In genomic region chr15:41581110-41581509, GRCh38 we compare ENCODE assay signal across 9 cellular contexts. TPM values are rescaled to one million over a fixed set of nuclear protein-coding genes. Genes with fewer than 3 reads are reported as not detected.
DNase-seq lines count a peak whose midpoint lies in the region; ATAC-seq and TF ChIP-seq lines count a peak whose summit lies in the region.
"Had no signal": no experiment of that assay in that cellular context is flagged by ENCODE, and none has a peak within 500 bp of the region (broad histone marks: within the 10 kb centered on the region; RNA-seq: fewer than 3 reads in every experiment).

No MANE protein-coding gene starts in this region.

- H3K4me1 ChIP-seq in adipocyte (ENCODE audit: control insufficient read depth, insufficient read depth, low read length), result peaks cover 10% of the 10 kb centered on the region
- H3K4me1 ChIP-seq in left lung, result peaks cover 0 to 11% of the 10 kb centered on the region in 2 donors
- H3K4me1 ChIP-seq in suprapubic skin, result peaks cover 7% of the 10 kb centered on the region
- H3K4me1 ChIP-seq in psoas muscle, result no peaks in the 10 kb centered on the region

- H3K27ac ChIP-seq in left lung (no peak overlapping the region), suprapubic skin (no peak overlapping the region), psoas muscle (no peak overlapping the region)

- 57 to 59% methylated on average over 2 of the region's 2 CpGs for WGBS in lower leg skin, 2 donors
- 61% methylated on average over 2 of the region's 2 CpGs for WGBS in suprapubic skin
- WGBS in psoas muscle, 3 donors, result 86 to 87% (median 86%) methylated on average over 2 of the region's 2 CpGs

- no peaks in the 10 kb centered on the region for H3K9me3 ChIP-seq in adipocyte (ENCODE audit: control insufficient read depth, low read length)
- H3K9me3 ChIP-seq in left lung, result no peaks in the 10 kb centered on the region
- no peaks in the 10 kb centered on the region for H3K9me3 ChIP-seq in suprapubic skin
- H3K9me3 ChIP-seq in psoas muscle, result no peaks in the 10 kb centered on the region

- ATAC-seq in left lung, result peak; percentile 19
- ATAC-seq in psoas muscle, result no peak

- H3K36me3 ChIP-seq in adipocyte (ENCODE audit: control insufficient read depth, insufficient read depth, low read length, severe bottlenecking), result peaks cover 7% of the 10 kb centered on the region
- H3K36me3 ChIP-seq in left lung, result no peaks in the 10 kb centered on the region
- peaks cover 8% of the 10 kb centered on the region for H3K36me3 ChIP-seq in suprapubic skin
- H3K36me3 ChIP-seq in psoas muscle (ENCODE audit: insufficient read depth in 1 of 2, low read depth in 1 of 2), result no peaks in the 10 kb centered on the region

- intact Hi-C loops in left lung (cut with DNase I), result no loop called here
- intact Hi-C loops in lower leg skin (cut with DNase I; ENCODE audit: low total_unique reads), result no loop called here
- intact Hi-C loops in psoas muscle (cut with DNase I), result no loop called here

- H3K4me3 ChIP-seq in adipocyte (ENCODE audit: low read length) (no peak overlapping the region), left lung (no peak overlapping the region), lower leg skin (ENCODE audit: low read depth, poor library complexity, severe bottlenecking) (no peak overlapping the region), suprapubic skin (no peak overlapping the region), psoas muscle (no peak overlapping the region)

- TF ChIP-seq CTCF in left lung (IDR thresholded peaks at IDR 0.05) (no peak), lower leg skin (IDR thresholded peaks at IDR 0.05) (no peak), suprapubic skin (IDR thresholded peaks at IDR 0.05) (no peak), psoas muscle (IDR thresholded peaks at IDR 0.05) (no peak)

- TF ChIP-seq POLR2A in lower leg skin (IDR thresholded peaks at IDR 0.05), result no peak
- no peak for TF ChIP-seq POLR2A in suprapubic skin (IDR thresholded peaks at IDR 0.05)

- no peak overlapping the region for H3K9ac ChIP-seq in adipocyte (ENCODE audit: low read length)

- no peak for TF ChIP-seq EP300 in suprapubic skin (IDR thresholded peaks at IDR 0.05)

- H3K27me3 ChIP-seq in adipocyte (replicated peaks; ENCODE audit: control insufficient read depth, insufficient read depth, low read length), result no peaks in the 10 kb centered on the region
- peaks cover 0 to 37% of the 10 kb centered on the region in 2 donors for H3K27me3 ChIP-seq in left lung
- no peaks in the 10 kb centered on the region for H3K27me3 ChIP-seq in suprapubic skin
- no peaks in the 10 kb centered on the region for H3K27me3 ChIP-seq in psoas muscle (ENCODE audit: insufficient read depth in 3 of 3, low read length in 2 of 3)

- DNase-seq in DMS 273 (lab: John Stamatoyannopoulos, UW; ENCODE audit: unreplicated experiment) (peak; percentile 44), DMS 273 treated with DMSO at 0.1 percent for 48 hours (lab: John Stamatoyannopoulos, UW) (no peak), HT-29 (ENCODE audit: low spot score) (peak; percentile 64), adipocyte (ENCODE audit: low read depth) (peak; percentile 10), left lung (no peak), lower leg skin (ENCODE audit: low spot score in 2 of 2) (no peak), suprapubic skin (ENCODE audit: low spot score in 2 of 2) (no peak), psoas muscle (no peak)
- DNase-seq: activated naive CD4-positive, alpha-beta T cell treated with Interleukin-2 at 50 U/mL for 16 hours had no signal

RNA-seq across cellular contexts. Expression of gene TYRO3, which starts 22.1 kb away (rescaled TPM):
- 9.2 and 12.3 TPM in 2 replicates for total RNA-seq in HT-29 (2014; rRNA removed; shearing (Covaris generic))
- total RNA-seq in left lung (10 to 100 TPM; 11.2 to 11.9 TPM), lower leg skin (10 to 100 TPM; 28.7 to 52.4 (median 29.8) TPM), suprapubic skin (10 to 100 TPM; 19.2 to 39.4 (median 39.0) TPM), psoas muscle (1 to 10 TPM; 1.6 to 5.6 (median 2.4) TPM)
- 1 to 10 TPM; 4.6 to 5.8 (median 4.8) TPM for polyA plus RNA-seq in psoas muscle

RNA-seq across cellular contexts. Expression of gene RPAP1, which starts 37.1 kb away (rescaled TPM):
- 37.5 and 43.7 TPM in 2 replicates for total RNA-seq in HT-29 (2014; rRNA removed; shearing (Covaris generic))
- total RNA-seq in left lung, result 10 to 100 TPM; 30.4 to 32.8 TPM
- 10 to 100 TPM; 15.1 to 58.5 (median 41.0) TPM for total RNA-seq in lower leg skin
- 10 to 100 TPM; 21.6 to 50.2 (median 44.3) TPM for total RNA-seq in suprapubic skin
- 10 to 100 TPM; 36.9 to 43.7 (median 40.9) TPM for total RNA-seq in psoas muscle
- polyA plus RNA-seq in psoas muscle, result 10 to 100 TPM; 16.6 to 33.8 (median 31.7) TPM

Comparison
In these comparisons a context has a peak if more than half of its experiments do, and no peak if none do; other contexts are left out.
1. DNase-seq: peak in DMS 273 (single experiment), HT-29 (single experiment) and adipocyte (single experiment); none in DMS 273 treated with DMSO at 0.1 percent for 48 hours (single experiment), left lung (0 of 2), lower leg skin (0 of 2), suprapubic skin (0 of 2) and psoas muscle (0 of 2).